In the genomic region with DNA sequence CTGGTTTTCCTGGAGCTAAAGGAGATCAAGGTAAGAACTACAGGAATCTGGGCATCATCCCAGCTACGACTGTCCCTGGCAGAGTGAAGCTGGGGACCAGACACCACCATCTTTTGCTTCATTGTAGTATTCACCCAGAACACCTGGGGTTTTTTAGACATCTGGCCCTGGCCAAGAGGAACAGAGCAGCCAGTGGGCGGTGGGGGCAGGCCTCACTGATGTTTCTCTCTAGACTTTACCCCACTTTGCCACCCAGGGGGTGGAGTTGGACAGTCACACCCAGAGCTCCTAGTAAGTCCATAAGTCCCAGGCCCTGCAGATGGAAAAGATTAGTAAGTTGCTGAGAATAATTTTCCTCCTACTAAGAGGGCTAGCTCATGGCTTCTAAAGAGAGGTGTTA, we compare ENCODE assay signal across 22 cellular contexts. TPM values are rescaled to one million over a fixed set of nuclear protein-coding genes. Genes with fewer than 3 reads are reported as not detected.
"Had no signal": no experiment of that assay in that cellular context is flagged by ENCODE, and none has a peak within 500 bp of the region (broad histone marks: within the 10 kb centered on the region; RNA-seq: fewer than 3 reads in every experiment).

No MANE protein-coding gene starts in this region.

- H3K4me1 ChIP-seq: parathyroid adenoma, right lobe of liver, tibial nerve had no signal

- H3K27ac ChIP-seq: neutrophil, parathyroid adenoma, right lobe of liver, tibial nerve had no signal

- H3K36me3 ChIP-seq: neutrophil, right lobe of liver, tibial nerve had no signal

- DNase-seq: activated CD4-positive, alpha-beta T cell treated with anti-CD3 and anti-CD28 coated beads for 48 hours; activated CD8-positive, alpha-beta memory T cell treated with anti-CD3 and anti-CD28 coated beads, Interleukin-2, amount 50 U/mL, for 4 hours; activated CD8-positive, alpha-beta T cell treated with anti-CD3 and anti-CD28 coated beads, Interleukin-2, amount 10 ng/mL, durations not matched to agents 7 days and 5 days; activated effector memory CD4-positive, alpha-beta T cell treated with anti-CD3 and anti-CD28 coated beads, Interleukin-2, amount 50 U/mL, for 16 hours; activated naive CD4-positive, alpha-beta T cell treated with anti-CD3 and anti-CD28 coated beads, Interleukin-2, amount 50 U/mL, for 16 hours; activated T-cell treated with anti-CD3 and anti-CD28 coated beads, Interleukin-2, amount 50 U/mL, for 48 hours; foreskin fibroblast; left cardiac atrium; mesendoderm; natural killer cell; right lobe of liver; stimulated activated CD4-positive, alpha-beta T cell treated with anti-CD3 and anti-CD28 coated beads, Interleukin-4, amount 100 ng/mL, for 24 hours; stimulated activated naive CD4-positive, alpha-beta T cell; substantia nigra; SW 1271 had no signal

- ATAC-seq: activated CD8-positive, alpha-beta T cell treated with anti-CD3 and anti-CD28 coated beads, Interleukin-2, amount 10 ng/mL, durations not matched to agents 7 days and 5 days; left cardiac atrium; natural killer cell had no signal

- H3K9me3 ChIP-seq: neutrophil, right lobe of liver had no signal

- H3K9me3 Mint-ChIP-seq: natural killer cell had no signal

- H3K4me3 ChIP-seq: right lobe of liver, smooth muscle cell, tibial nerve had no signal

- H3K27ac Mint-ChIP-seq: activated CD8-positive, alpha-beta T cell treated with anti-CD3 and anti-CD28 coated beads, Interleukin-2, amount 10 ng/mL, durations not matched to agents 7 days and 5 days; natural killer cell had no signal

- H3K4me1 Mint-ChIP-seq: natural killer cell had no signal

- H3K4me3 Mint-ChIP-seq: activated CD8-positive, alpha-beta T cell treated with anti-CD3 and anti-CD28 coated beads, Interleukin-2, amount 10 ng/mL, durations not matched to agents 7 days and 5 days; natural killer cell had no signal

- H3K36me3 Mint-ChIP-seq: natural killer cell had no signal

- H3K27me3 ChIP-seq: right lobe of liver, tibial nerve had no signal

RNA-seq across cellular contexts. Expression of a gene that starts 39.6 kb away (rescaled TPM):
- total RNA-seq: activated CD8-positive, alpha-beta T cell treated with anti-CD3 and anti-CD28 coated beads, Interleukin-2, amount 10 ng/mL, durations not matched to agents 7 days and 5 days; dermis microvascular lymphatic vessel endothelial cell; glomerular endothelial cell; smooth muscle cell; T-helper 2 cell treated with Interferon-gamma antibody and Interleukin-4, amounts not matched to agents 100 ng/mL and 5 ng/mL, for 36 hours had no signal
- polyA plus RNA-seq: smooth muscle cell had no signal
